In the genomic region with DNA sequence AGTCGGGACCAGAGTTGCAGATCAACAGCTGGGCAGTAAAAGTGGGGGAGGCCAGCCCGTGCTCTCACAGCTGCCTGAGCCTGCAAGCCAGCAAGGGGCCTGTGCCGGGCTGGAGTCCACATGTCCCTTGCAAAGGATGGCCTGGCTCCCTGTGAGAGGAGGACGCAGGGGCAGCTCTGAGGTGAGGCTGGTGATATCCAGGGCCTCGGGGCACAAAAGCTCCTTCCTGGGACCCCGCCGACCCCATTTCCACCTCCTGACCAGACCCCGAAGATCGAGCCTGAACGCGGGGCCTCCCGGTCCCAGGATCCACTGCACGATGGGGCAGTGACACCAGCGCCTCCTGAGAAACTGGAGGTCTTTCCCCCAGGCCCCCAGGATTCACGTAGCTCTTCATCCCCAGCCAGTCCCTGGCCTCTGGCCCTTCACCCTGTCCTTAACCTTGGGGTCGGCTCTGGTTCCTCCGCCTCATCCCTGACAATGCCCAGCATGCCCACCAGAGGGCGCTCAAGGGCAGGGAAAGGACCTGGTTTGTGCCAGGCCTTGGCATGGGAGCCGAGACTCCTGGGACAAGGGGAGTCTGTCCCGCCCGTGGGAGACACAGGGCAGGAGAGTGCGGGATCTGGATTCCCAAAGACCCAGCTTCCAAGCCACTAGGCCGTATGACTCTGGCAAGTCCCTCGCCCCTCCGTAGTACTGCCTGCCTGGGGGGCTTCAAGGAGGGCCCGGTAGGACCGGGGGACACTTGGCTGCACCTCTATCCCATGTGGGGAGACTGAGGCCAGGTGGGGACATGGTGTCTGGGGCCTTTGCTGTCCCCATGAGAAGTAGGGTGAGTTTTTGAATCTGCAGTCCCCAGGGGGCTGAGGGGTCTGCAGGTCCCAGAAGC, we compare ENCODE assay signal across 1 cellular context.
TF ChIP-seq lines count a peak whose summit lies in the region.

No MANE protein-coding gene starts in this region.

TF ChIP-seq in K562, 482 proteins besides CTCF, POLR2A, EP300 and RAD21 (continued from another document):
- TF ChIP-seq, protein P1, sequence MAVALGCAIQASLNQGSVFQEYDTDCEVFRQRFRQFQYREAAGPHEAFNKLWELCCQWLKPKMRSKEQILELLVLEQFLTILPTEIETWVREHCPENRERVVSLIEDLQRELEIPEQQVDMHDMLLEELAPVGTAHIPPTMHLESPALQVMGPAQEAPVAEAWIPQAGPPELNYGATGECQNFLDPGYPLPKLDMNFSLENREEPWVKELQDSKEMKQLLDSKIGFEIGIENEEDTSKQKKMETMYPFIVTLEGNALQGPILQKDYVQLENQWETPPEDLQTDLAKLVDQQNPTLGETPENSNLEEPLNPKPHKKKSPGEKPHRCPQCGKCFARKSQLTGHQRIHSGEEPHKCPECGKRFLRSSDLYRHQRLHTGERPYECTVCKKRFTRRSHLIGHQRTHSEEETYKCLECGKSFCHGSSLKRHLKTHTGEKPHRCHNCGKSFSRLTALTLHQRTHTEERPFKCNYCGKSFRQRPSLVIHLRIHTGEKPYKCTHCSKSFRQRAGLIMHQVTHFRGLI (CRISPR knock-in tag; IDR thresholded peaks at IDR 0.05), result no peak
- TF ChIP-seq STAG1 (CRISPR knock-in tag; IDR thresholded peaks at IDR 0.05; ENCODE audit: borderline replicate concordance), result peak; percentile 91; the same call in 1 of the 2 replicates
- peak; percentile 88 for TF ChIP-seq SMC3 (conservative IDR thresholded peaks at IDR 0.05; ENCODE audit: insufficient read depth, low read depth, low read length)
- TF ChIP-seq NCOA4 (IDR thresholded peaks at IDR 0.05; ENCODE audit: partially characterized antibody), result no peak
- TF ChIP-seq, protein P2, sequence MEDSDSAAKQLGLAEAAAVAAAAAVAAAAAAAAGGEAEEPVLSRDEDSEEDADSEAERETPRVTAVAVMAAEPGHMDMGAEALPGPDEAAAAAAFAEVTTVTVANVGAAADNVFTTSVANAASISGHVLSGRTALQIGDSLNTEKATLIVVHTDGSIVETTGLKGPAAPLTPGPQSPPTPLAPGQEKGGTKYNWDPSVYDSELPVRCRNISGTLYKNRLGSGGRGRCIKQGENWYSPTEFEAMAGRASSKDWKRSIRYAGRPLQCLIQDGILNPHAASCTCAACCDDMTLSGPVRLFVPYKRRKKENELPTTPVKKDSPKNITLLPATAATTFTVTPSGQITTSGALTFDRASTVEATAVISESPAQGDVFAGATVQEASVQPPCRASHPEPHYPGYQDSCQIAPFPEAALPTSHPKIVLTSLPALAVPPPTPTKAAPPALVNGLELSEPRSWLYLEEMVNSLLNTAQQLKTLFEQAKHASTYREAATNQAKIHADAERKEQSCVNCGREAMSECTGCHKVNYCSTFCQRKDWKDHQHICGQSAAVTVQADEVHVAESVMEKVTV (CRISPR knock-in tag; IDR thresholded peaks at IDR 0.05), result 0 out of 2 replicates have a peak, but pooled peaks have one; percentile 17
- TF ChIP-seq, protein P3, sequence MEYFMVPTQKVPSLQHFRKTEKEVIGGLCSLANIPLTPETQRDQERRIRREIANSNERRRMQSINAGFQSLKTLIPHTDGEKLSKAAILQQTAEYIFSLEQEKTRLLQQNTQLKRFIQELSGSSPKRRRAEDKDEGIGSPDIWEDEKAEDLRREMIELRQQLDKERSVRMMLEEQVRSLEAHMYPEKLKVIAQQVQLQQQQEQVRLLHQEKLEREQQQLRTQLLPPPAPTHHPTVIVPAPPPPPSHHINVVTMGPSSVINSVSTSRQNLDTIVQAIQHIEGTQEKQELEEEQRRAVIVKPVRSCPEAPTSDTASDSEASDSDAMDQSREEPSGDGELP (CRISPR knock-in tag; IDR thresholded peaks at IDR 0.05; ENCODE audit: borderline replicate concordance), result peak; percentile 19; the same call in 1 of the 2 replicates
TF ChIP-seq in K562: peak in this region for 8.
